In genomic region chr7:116524221-116524608, GRCh38 we compare ENCODE assay signal across 10 cellular contexts. TPM values are rescaled to one million over a fixed set of nuclear protein-coding genes. Genes with fewer than 3 reads are reported as not detected.
DNase-seq lines count a peak whose midpoint lies in the region; ATAC-seq and TF ChIP-seq lines count a peak whose summit lies in the region.
"Had no signal": no experiment of that assay in that cellular context is flagged by ENCODE, and none has a peak within 500 bp of the region (broad histone marks: within the 10 kb centered on the region; RNA-seq: fewer than 3 reads in every experiment).

No MANE protein-coding gene starts in this region.

- H3K9ac ChIP-seq in H9 (ENCODE audit: extremely low read depth, insufficient read length, low read length): peak overlapping the region; percentile 59

- no peak overlapping the region for H2BK120ac ChIP-seq in H9 (ENCODE audit: low read depth, low read length, poor library complexity, severe bottlenecking)

- H3K27me3 Mint-ChIP-seq in H9 (ENCODE audit: low read depth): peaks cover 19% of the 10 kb centered on the region
- H3K27me3 Mint-ChIP-seq in activated T-helper 17 cell treated with anti-CD3 and anti-CD28 coated beads, Interleukin-2, amount 50 U/mL, for 72 hours: peaks cover 69% of the 10 kb centered on the region

- H3K27me3 ChIP-seq in H9 (ENCODE audit: insufficient read depth, low read length): no peaks in the 10 kb centered on the region
- no peaks in the 10 kb centered on the region for H3K27me3 ChIP-seq in gastroesophageal sphincter
- H3K27me3 ChIP-seq in gastrocnemius medialis: no peaks in the 10 kb centered on the region
- peaks cover 27% of the 10 kb centered on the region for H3K27me3 ChIP-seq in effector memory CD4-positive, alpha-beta T cell (replicated peaks; ENCODE audit: control insufficient read depth, insufficient read depth, low read length, poor library complexity, severe bottlenecking)

- H3K4ac ChIP-seq in H9 (ENCODE audit: low read depth, low read length): no peak overlapping the region

- no peaks in the 10 kb centered on the region for H3K9me3 Mint-ChIP-seq in H9
- H3K9me3 Mint-ChIP-seq in activated T-helper 17 cell treated with anti-CD3 and anti-CD28 coated beads, Interleukin-2, amount 50 U/mL, for 72 hours: no peaks in the 10 kb centered on the region

- H3K9me3 ChIP-seq in H9 (ENCODE audit: control insufficient read depth, low read depth, low read length) (no peaks in the 10 kb centered on the region), gastroesophageal sphincter (no peaks in the 10 kb centered on the region), gastrocnemius medialis (no peaks in the 10 kb centered on the region)
- H3K9me3 ChIP-seq in effector memory CD4-positive, alpha-beta T cell (ENCODE audit: control insufficient read depth, low read length): no peaks in the 10 kb centered on the region

- no peak overlapping the region for H2BK12ac ChIP-seq in H9 (ENCODE audit: insufficient read length, low read depth, low read length)

- in situ Hi-C loops in gastrocnemius medialis (cut with MboI; ENCODE audit: low sequenced_read_pairs in 4 of 4): loop anchor here in 3 of 4 donors (10.0 kb wide), 2 partner anchors 61 to 259 kb away; no protein-coding TSS in a partner anchor

- no peak for DNase-seq in H9
- no peak for DNase-seq in gastrocnemius medialis
- DNase-seq in GM20000 (ENCODE audit: low spot score): no peak
- DNase-seq in effector memory CD4-positive, alpha-beta T cell: no peak
- DNase-seq in stimulated activated CD4-positive, alpha-beta T cell treated with anti-CD3 and anti-CD28 coated beads, Interleukin-15, amount 100 ng/mL, for 24 hours: no peak
- no peak for DNase-seq in left colon
- DNase-seq: NCI-H1930 had no signal

- H3K36me3 ChIP-seq in gastroesophageal sphincter: peaks cover 0 to 6% of the 10 kb centered on the region in 2 donors
- H3K36me3 ChIP-seq in gastrocnemius medialis: peaks cover 0 to 1% of the 10 kb centered on the region in 2 donors
- no peaks in the 10 kb centered on the region for H3K36me3 ChIP-seq in effector memory CD4-positive, alpha-beta T cell (ENCODE audit: control insufficient read depth, insufficient read depth, low read length)

- peaks cover 20% of the 10 kb centered on the region for H3K23me2 ChIP-seq in H9 (ENCODE audit: insufficient read length, low read depth, low read length, poor library complexity, severe bottlenecking)

- peak overlapping the region; percentile 90 for H3K4me2 ChIP-seq in H9 (ENCODE audit: insufficient read depth, insufficient read length, low read length)

- H3K18ac ChIP-seq in H9 (ENCODE audit: insufficient read length, low read depth, low read length): no peak overlapping the region

- no peak overlapping the region for H3K27ac Mint-ChIP-seq in H9
- H3K27ac Mint-ChIP-seq in activated T-helper 17 cell treated with anti-CD3 and anti-CD28 coated beads, Interleukin-2, amount 50 U/mL, for 72 hours: no peak overlapping the region

- no peak overlapping the region for H4K8ac ChIP-seq in H9 (replicated peaks; ENCODE audit: insufficient read length, low read depth, low read length)

- H3T11ph ChIP-seq in H9 (ENCODE audit: low read length): no peak overlapping the region

- H2AK5ac ChIP-seq in H9 (ENCODE audit: insufficient read length, low read length): no peak overlapping the region

- peaks cover 49 to 58% of the 10 kb centered on the region in 2 experiments for H3K4me1 Mint-ChIP-seq in H9
- H3K4me1 Mint-ChIP-seq in activated T-helper 17 cell treated with anti-CD3 and anti-CD28 coated beads, Interleukin-2, amount 50 U/mL, for 72 hours: peaks cover 5% of the 10 kb centered on the region

- H3K56ac ChIP-seq in H9 (ENCODE audit: insufficient read length, low read depth, low read length): no peak overlapping the region

- intact Hi-C loops in gastrocnemius medialis (cut with DNase I; ENCODE audit: low total_unique reads): loop anchor here (2.0 kb wide), 1 partner anchor 23 kb away; no protein-coding TSS in a partner anchor
- intact Hi-C loops in left colon (cut with DNase I, micrococcal nuclease): loop anchor here in 1 of 2 donors (10.0 kb wide), 2 partner anchors 61 to 169 kb away; no protein-coding TSS in a partner anchor

- H4K91ac ChIP-seq in H9 (ENCODE audit: insufficient read length, low read depth, low read length): no peak overlapping the region

- ATAC-seq in activated T-helper 17 cell treated with anti-CD3 and anti-CD28 coated beads, Interleukin-2, amount 50 U/mL, for 72 hours (replicated peaks): no peak
- no peak for ATAC-seq in gastroesophageal sphincter
- ATAC-seq in gastrocnemius medialis: no peak
- ATAC-seq in left colon: no peak

- TF ChIP-seq EP300 in gastroesophageal sphincter (IDR thresholded peaks at IDR 0.05): no peak

- H2BK15ac ChIP-seq in H9 (ENCODE audit: low read depth, low read length): no peak overlapping the region

- H3K23ac ChIP-seq in H9 (ENCODE audit: insufficient read length, low read depth, low read length): no peak overlapping the region

- TF ChIP-seq CTCF in H9 (conservative IDR thresholded peaks at IDR 0.05) (no peak), gastroesophageal sphincter (IDR thresholded peaks at IDR 0.05) (no peak), gastrocnemius medialis (IDR thresholded peaks at IDR 0.05 in 4 of 5, conservative IDR thresholded peaks at IDR 0.05 in 1 of 5) (no peak), GM20000 (IDR thresholded peaks at IDR 0.05; ENCODE audit: extremely low read depth, missing control alignments) (no peak)

- no peaks in the 10 kb centered on the region for H3K79me2 ChIP-seq in H9 (ENCODE audit: insufficient read depth, low read length)

- no peak overlapping the region for H2AFZ ChIP-seq in H9 (ENCODE audit: low read length)

- H4K20me1 ChIP-seq in H9 (ENCODE audit: control insufficient read depth, insufficient read depth, insufficient read length): no peaks in the 10 kb centered on the region

- H3K4me3 ChIP-seq in gastroesophageal sphincter (peak overlapping the region; percentile 68 to 75), gastrocnemius medialis (peak overlapping the region; percentile 59 to 79 (median 70))
- no peak overlapping the region for H3K4me3 ChIP-seq in effector memory CD4-positive, alpha-beta T cell (ENCODE audit: insufficient read depth, low read depth, low read length, poor library complexity, severe bottlenecking)

- H2BK20ac ChIP-seq in H9 (ENCODE audit: low read depth, low read length, poor library complexity, severe bottlenecking): no peak overlapping the region

- no CpG with 5 or more reads among the region's 10 CpGs for WGBS in H9 (ENCODE audit: extremely low coverage, insufficient read length, low lambda C conversion rate)
- WGBS in gastroesophageal sphincter (ENCODE audit: low coverage in 1 of 2), 2 donors: 5 to 11% methylated on average over 5 to 8 of the region's 10 CpGs

- H3K36me3 Mint-ChIP-seq in H9 (ENCODE audit: insufficient read depth in 1 of 3, low read depth in 3 of 3): no peaks in the 10 kb centered on the region
- peaks cover 5% of the 10 kb centered on the region for H3K36me3 Mint-ChIP-seq in activated T-helper 17 cell treated with anti-CD3 and anti-CD28 coated beads, Interleukin-2, amount 50 U/mL, for 72 hours (ENCODE audit: low read depth)

- no peak overlapping the region for H2BK5ac ChIP-seq in H9 (ENCODE audit: insufficient read length, low read length)

- TF ChIP-seq POLR2A in gastroesophageal sphincter (IDR thresholded peaks at IDR 0.05) (no peak), gastrocnemius medialis (IDR thresholded peaks at IDR 0.05) (no peak)

- no peak overlapping the region for H3K14ac ChIP-seq in H9 (ENCODE audit: insufficient read depth, low read length)

- H3K79me1 ChIP-seq in H9 (ENCODE audit: insufficient read depth, low read depth, low read length, poor library complexity, severe bottlenecking): no peaks in the 10 kb centered on the region

- H3K27ac ChIP-seq in H9 (ENCODE audit: insufficient read length, low read depth, low read length): no peak overlapping the region
- peak overlapping the region; percentile 91 to 98 (median 95) for H3K27ac ChIP-seq in gastroesophageal sphincter
- peak overlapping the region; percentile 82 to 85 (median 82) for H3K27ac ChIP-seq in gastrocnemius medialis
- no peak overlapping the region for H3K27ac ChIP-seq in effector memory CD4-positive, alpha-beta T cell (ENCODE audit: insufficient read depth, low read length, poor library complexity, severe bottlenecking)

- no peak overlapping the region for H4K5ac ChIP-seq in H9 (ENCODE audit: insufficient read length, low read depth, low read length)

- H3K4me1 ChIP-seq in H9 (ENCODE audit: insufficient read depth, low read length) (peaks cover 4% of the 10 kb centered on the region; the same call in 1 of the 2 replicates), gastroesophageal sphincter (peaks cover 0 to 36% (median 0%) of the 10 kb centered on the region in 3 donors), gastrocnemius medialis (peaks cover 0 to 14% of the 10 kb centered on the region in 2 donors)
- peaks cover 18% of the 10 kb centered on the region for H3K4me1 ChIP-seq in effector memory CD4-positive, alpha-beta T cell (ENCODE audit: control insufficient read depth, insufficient read depth, low read length, poor library complexity, severe bottlenecking)

- H3K4me3 Mint-ChIP-seq in H9: peak overlapping the region; percentile 84 to 97
- H3K4me3 Mint-ChIP-seq in activated T-helper 17 cell treated with anti-CD3 and anti-CD28 coated beads, Interleukin-2, amount 50 U/mL, for 72 hours: peak overlapping the region; percentile 86

RNA-seq across cellular contexts. Expression of gene CAV1, which starts 0.6 kb away (rescaled TPM):
- 20.2 and 20.9 TPM in 2 replicates for total RNA-seq in H9 (2021)
- 1 to 10 TPM in 1 of 2 donors, not detected in 1; 1.2 TPM for total RNA-seq in activated T-helper 17 cell treated with anti-CD3 and anti-CD28 coated beads, Interleukin-2, amount 50 U/mL, for 72 hours
- 100 to 1,000 TPM; 546 to 772 (median 602) TPM for total RNA-seq in gastroesophageal sphincter
- total RNA-seq in gastrocnemius medialis: 10 to 100 TPM; 64.7 to 87.8 (median 71.2) TPM
- 10 to 100 TPM; 15.7 to 74.1 TPM for total RNA-seq in left colon
- total RNA-seq: T-helper 2 cell treated with Interferon-gamma antibody and Interleukin-4, amounts not matched to agents 100 ng/mL and 5 ng/mL, for 36 hours had no signal

RNA-seq across cellular contexts. Expression of gene CAV2, which starts 24.7 kb away (rescaled TPM):
- total RNA-seq in H9 (2021) (3.7 and 4.7 TPM in 2 replicates), gastroesophageal sphincter (100 to 1,000 TPM; 142 to 188 (median 170) TPM), gastrocnemius medialis (10 to 100 TPM; 12.7 to 26.2 (median 14.9) TPM), left colon (10 to 100 TPM in 1 of 2 donors, 1 to 10 TPM in 1; 8.9 to 16.1 TPM)
- total RNA-seq in activated T-helper 17 cell treated with anti-CD3 and anti-CD28 coated beads, Interleukin-2, amount 50 U/mL, for 72 hours: under 1 TPM in 1 of 2 donors, not detected in 1; 0.42 TPM
- total RNA-seq: T-helper 2 cell treated with Interferon-gamma antibody and Interleukin-4, amounts not matched to agents 100 ng/mL and 5 ng/mL, for 36 hours had no signal

Comparison
In these comparisons a context has a peak if more than half of its experiments do, and no peak if none do; other contexts are left out.
1. H3K27ac ChIP-seq: peak in gastroesophageal sphincter (4 of 4) and gastrocnemius medialis (4 of 4); none in H9 (single experiment) and effector memory CD4-positive, alpha-beta T cell (single experiment).
2. RNA of gene CAV2, which starts 24.7 kb away (total RNA-seq): 142 to 188 TPM in gastroesophageal sphincter; 8.9 to 16.1 TPM in left colon, 12.7 to 26.2 TPM in gastrocnemius medialis, 3.7 to 4.7 TPM in H9 and 0.42 TPM in activated T-helper 17 cell treated with anti-CD3 and anti-CD28 coated beads, Interleukin-2, amount 50 U/mL, for 72 hours; every median in the first group is over 4 times any median in the second.